19 cellular contexts compared by ENCODE assay signal in genomic region chr2:179536185-179536584, GRCh38.
"Had no signal": no experiment of that assay in that cellular context is flagged by ENCODE, and none has a peak within 500 bp of the region (broad histone marks: within the 10 kb centered on the region; RNA-seq: fewer than 3 reads in every experiment).

No MANE protein-coding gene starts in this region.

- H3K36me3 ChIP-seq: cardiac muscle cell, colonic mucosa, esophagus muscularis mucosa, pancreas, tibial artery, uterus had no signal

- H3K9me3 ChIP-seq: colonic mucosa, pancreas, uterus had no signal

- H3K27me3 Mint-ChIP-seq: activated naive CD8-positive, alpha-beta T cell treated with anti-CD3 and anti-CD28 coated beads, Interleukin-2, amount 10 ng/mL, durations not matched to agents 7 days and 5 days had no signal

- H3K4me1 Mint-ChIP-seq: activated naive CD8-positive, alpha-beta T cell treated with anti-CD3 and anti-CD28 coated beads, Interleukin-2, amount 10 ng/mL, durations not matched to agents 7 days and 5 days; naive thymus-derived CD8-positive, alpha-beta T cell; stimulated activated effector memory CD8-positive, alpha-beta T cell treated with anti-CD3 and anti-CD28 coated beads, Interleukin-12 subunit alpha, Interleukin-12 subunit beta, amount 100 ng/mL, for 72 hours had no signal

- H3K4me3 ChIP-seq: cardiac muscle cell, colonic mucosa, esophagus muscularis mucosa, mucosa of descending colon, pancreas, tibial artery, uterus had no signal

- FAIRE-seq: pancreas had no signal

- H3K9me3 Mint-ChIP-seq: activated T-helper 1 cell treated with anti-CD3 and anti-CD28 coated beads, Interleukin-12 subunit alpha, Interleukin-12 subunit beta, Interleukin-2, Interleukin-4 antibody, amounts not matched to agents 30 ng/mL and 10 ng/mL and 1 ng/mL, durations not matched to agents 14 hours and 24 hours and 36 hours; stimulated activated effector memory CD8-positive, alpha-beta T cell treated with anti-CD3 and anti-CD28 coated beads, Interleukin-12 subunit alpha, Interleukin-12 subunit beta, amount 100 ng/mL, for 72 hours had no signal

- H3K27ac ChIP-seq: cardiac muscle cell, colonic mucosa, esophagus muscularis mucosa, pancreas, uterus had no signal

- H3K27ac Mint-ChIP-seq: activated naive CD8-positive, alpha-beta T cell treated with anti-CD3 and anti-CD28 coated beads, Interleukin-2, amount 10 ng/mL, durations not matched to agents 7 days and 5 days; activated T-helper 1 cell treated with anti-CD3 and anti-CD28 coated beads, Interleukin-12 subunit alpha, Interleukin-12 subunit beta, Interleukin-2, Interleukin-4 antibody, amounts not matched to agents 30 ng/mL and 10 ng/mL and 1 ng/mL, durations not matched to agents 14 hours and 24 hours and 36 hours; naive thymus-derived CD8-positive, alpha-beta T cell; stimulated activated effector memory CD8-positive, alpha-beta T cell treated with anti-CD3 and anti-CD28 coated beads, Interleukin-12 subunit alpha, Interleukin-12 subunit beta, amount 100 ng/mL, for 72 hours had no signal

- H3K4me1 ChIP-seq: colonic mucosa, esophagus muscularis mucosa, uterus had no signal

- H3K27me3 ChIP-seq: cardiac muscle cell, colonic mucosa, esophagus muscularis mucosa, pancreas, tibial artery, uterus had no signal

- DNase-seq: activated CD4-positive, alpha-beta T cell treated with anti-CD3 and anti-CD28 coated beads, Interleukin-2, amount 50 U/mL, for 1 hour; activated CD8-positive, alpha-beta memory T cell treated with anti-CD3 and anti-CD28 coated beads for 24 hours; activated naive CD4-positive, alpha-beta T cell; activated naive CD8-positive, alpha-beta T cell treated with anti-CD3 and anti-CD28 coated beads, Interleukin-2, amount 10 ng/mL, durations not matched to agents 7 days and 5 days; anterior cingulate cortex; colonic mucosa; islet precursor cell; mucosa of descending colon; naive thymus-derived CD8-positive, alpha-beta T cell; pancreas; stimulated activated CD4-positive, alpha-beta T cell treated with anti-CD3 and anti-CD28 coated beads, Interleukin-12 subunit alpha, Interleukin-12 subunit beta, amount 100 ng/mL, for 4 hours; stimulated activated CD4-positive, alpha-beta T cell treated with anti-CD3 and anti-CD28 coated beads, Interleukin-2, amount 100 ng/mL, for 24 hours; SW 1271; uterus had no signal

- H3K4me3 Mint-ChIP-seq: activated naive CD8-positive, alpha-beta T cell treated with anti-CD3 and anti-CD28 coated beads, Interleukin-2, amount 10 ng/mL, durations not matched to agents 7 days and 5 days; activated T-helper 1 cell treated with anti-CD3 and anti-CD28 coated beads, Interleukin-12 subunit alpha, Interleukin-12 subunit beta, Interleukin-2, Interleukin-4 antibody, amounts not matched to agents 30 ng/mL and 10 ng/mL and 1 ng/mL, durations not matched to agents 14 hours and 24 hours and 36 hours; naive thymus-derived CD8-positive, alpha-beta T cell; stimulated activated effector memory CD8-positive, alpha-beta T cell treated with anti-CD3 and anti-CD28 coated beads, Interleukin-12 subunit alpha, Interleukin-12 subunit beta, amount 100 ng/mL, for 72 hours had no signal

- H3K36me3 Mint-ChIP-seq: activated naive CD8-positive, alpha-beta T cell treated with anti-CD3 and anti-CD28 coated beads, Interleukin-2, amount 10 ng/mL, durations not matched to agents 7 days and 5 days; naive thymus-derived CD8-positive, alpha-beta T cell; stimulated activated effector memory CD8-positive, alpha-beta T cell treated with anti-CD3 and anti-CD28 coated beads, Interleukin-12 subunit alpha, Interleukin-12 subunit beta, amount 100 ng/mL, for 72 hours had no signal
